In genomic region chr5:140564196-140565023, GRCh38 we compare ENCODE assay signal across 8 cellular contexts. TPM values are rescaled to one million over a fixed set of nuclear protein-coding genes. Genes with fewer than 3 reads are reported as not detected.
DNase-seq lines count a peak whose midpoint lies in the region; ATAC-seq and TF ChIP-seq lines count a peak whose summit lies in the region.

Gene APBB3, minus strand, starts transcription at chr5:140564598. Its CDS starts 353 bp downstream, at chr5:140564245.
A gene with protein sequence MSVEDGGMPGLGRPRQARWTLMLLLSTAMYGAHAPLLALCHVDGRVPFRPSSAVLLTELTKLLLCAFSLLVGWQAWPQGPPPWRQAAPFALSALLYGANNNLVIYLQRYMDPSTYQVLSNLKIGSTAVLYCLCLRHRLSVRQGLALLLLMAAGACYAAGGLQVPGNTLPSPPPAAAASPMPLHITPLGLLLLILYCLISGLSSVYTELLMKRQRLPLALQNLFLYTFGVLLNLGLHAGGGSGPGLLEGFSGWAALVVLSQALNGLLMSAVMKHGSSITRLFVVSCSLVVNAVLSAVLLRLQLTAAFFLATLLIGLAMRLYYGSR (plus strand): TSS chr5:140564828. CDS start chr5:140567170, 2,342 bp downstream.

- intact Hi-C loops in PC-9 (cut with micrococcal nuclease; ENCODE audit: unreplicated experiment) = loop anchor here (2.0 kb wide), 2 partner anchors 74 to 82 kb away; partner anchors contain the start of genes IK, NDUFA2 and TMCO6

- peak within 1 kb of the TSS; percentile 92 for H3K4me2 ChIP-seq in PC-9

- POLR2A ChIA-PET in PC-9 (lab: Charles Lee; ENCODE audit: unreplicated experiment) = interaction anchor here (0.6 kb wide), 2 partner anchors 68 to 171 kb away, joined by 3 to 34 read pairs; no protein-coding TSS in a partner anchor

- TF ChIP-seq RAD21 in Ishikawa (IDR thresholded peaks at IDR 0.05; ENCODE audit: low read depth) = no peak

- no peaks in the 10 kb centered on the region for H3F3A ChIP-seq in PC-9 (ENCODE audit: insufficient read depth, low read depth)

- H4K20me1 ChIP-seq in PC-9 (ENCODE audit: insufficient read depth) = no peaks in the 10 kb centered on the region

- no peaks in the 10 kb centered on the region for H3K36me3 ChIP-seq in PC-9 (ENCODE audit: low read depth)

- peaks cover 14% of the 10 kb centered on the region for H3K4me1 ChIP-seq in PC-9 (replicated peaks; ENCODE audit: insufficient read depth)

- no TSS peak for BruUV-seq in PC-9 (replicated peaks; lab: Mats Ljungman, UMichigan)

- H3K9me2 ChIP-seq in PC-9 (ENCODE audit: insufficient read depth) = no peaks in the 10 kb centered on the region

- peaks cover 21% of the 10 kb centered on the region for H3K79me2 ChIP-seq in PC-9 (ENCODE audit: low read depth)

- peak within 1 kb of the TSS; percentile 85 for H2AFZ ChIP-seq in PC-9

- ATAC-seq in GM21529 (IDR thresholded peaks at IDR 0.05; ENCODE audit: unreplicated experiment) = peak; percentile 88

- DNase-seq in DMS 273 treated with DMSO at 0.1 percent for 48 hours (lab: John Stamatoyannopoulos, UW) = peak; percentile 94
- DNase-seq in PC-9 = peak; percentile 87 to 92
- DNase-seq in activated T-cell treated with anti-CD3 and anti-CD28 coated beads, Interleukin-2, amount 50 U/mL, for 1 hour = peak; percentile 95
- DNase-seq in epithelial cell of proximal tubule (ENCODE audit: low read depth) = peak; percentile 83
- DNase-seq in mucosa of gallbladder (ENCODE audit: low spot score) = peak; percentile 98
- peak; percentile 90 to 97 for DNase-seq in stimulated activated CD8-positive, alpha-beta memory T cell treated with anti-CD3 and anti-CD28 coated beads, Interleukin-4, amount 100 ng/mL, for 4 hours (ENCODE audit: low read depth in 2 of 2, low spot score in 1 of 2)

- H3K9me3 ChIP-seq in PC-9 (ENCODE audit: insufficient read depth, low read depth) = no peaks in the 10 kb centered on the region

- no peak; the same call in 1 of the 2 replicates for TF ChIP-seq EP300 in Ishikawa (IDR thresholded peaks at IDR 0.05; ENCODE audit: borderline replicate concordance)

- CTCF ChIA-PET in PC-9 (lab: Charles Lee) = interaction anchor here (0.5 kb wide), 1 partner anchor 1054 kb away, joined by 3 read pairs; the partner anchor contains the start of gene DIAPH1

- H3K27ac ChIP-seq in PC-9 = peak within 1 kb of the TSS; percentile 56

- no peaks in the 10 kb centered on the region for H3K27me3 ChIP-seq in PC-9 (ENCODE audit: insufficient read depth, low read depth)

- H3K4me3 ChIP-seq in PC-9 (peak within 1 kb of the TSS; percentile 76), epithelial cell of proximal tubule (ENCODE audit: low read depth, low read length) (peak within 1 kb of the TSS; percentile 82)

- TF ChIP-seq CTCF in PC-9 (conservative IDR thresholded peaks at IDR 0.05) = no peak
- no peak for TF ChIP-seq CTCF in epithelial cell of proximal tubule (conservative IDR thresholded peaks at IDR 0.05; ENCODE audit: low read depth, low read length)

TF ChIP-seq in Ishikawa, 13 proteins besides CTCF, POLR2A, EP300 and RAD21:
- TF ChIP-seq TCF12 (IDR thresholded peaks at IDR 0.05; ENCODE audit: low read depth) = no peak; the same call in 1 of the 2 replicates
- no peak for TF ChIP-seq TEAD4 (IDR thresholded peaks at IDR 0.05)
- TF ChIP-seq MAX (IDR thresholded peaks at IDR 0.05) = peak; percentile 99
- TF ChIP-seq CREB1 (IDR thresholded peaks at IDR 0.05; ENCODE audit: low read depth) = peak; percentile 85
- TF ChIP-seq REST (IDR thresholded peaks at IDR 0.05; ENCODE audit: low read depth) = no peak
- peak; percentile 33; the same call in 1 of the 2 replicates for TF ChIP-seq EGR1 (IDR thresholded peaks at IDR 0.05)
- no peak for TF ChIP-seq ZBTB7A (IDR thresholded peaks at IDR 0.05; ENCODE audit: low read depth)
- no peak for TF ChIP-seq NFIC (IDR thresholded peaks at IDR 0.05)
- TF ChIP-seq USF1 (IDR thresholded peaks at IDR 0.05) = peak; percentile 94
- peak; percentile 82 for TF ChIP-seq TAF1 (IDR thresholded peaks at IDR 0.05; ENCODE audit: low read depth)
- TF ChIP-seq FOXM1 (IDR thresholded peaks at IDR 0.05; ENCODE audit: borderline replicate concordance, low read depth) = no peak; the same call in 1 of the 2 replicates
- TF ChIP-seq YY1 (IDR thresholded peaks at IDR 0.05; ENCODE audit: low read depth) = peak; percentile 98
- TF ChIP-seq CEBPB (IDR thresholded peaks at IDR 0.05) = no peak

RNA-seq across cellular contexts. Expression of gene APBB3, which starts in this region (rescaled TPM):
- total RNA-seq in PC-9 (2021) (23.4 and 26.0 TPM in 2 replicates), epithelial cell of proximal tubule (2.1 and 3.5 TPM in 2 replicates), mucosa of gallbladder (46.4 TPM)

RNA-seq across cellular contexts. Expression of the second gene that starts in this region (rescaled TPM):
- total RNA-seq in PC-9 (2021) (44.2 and 66.2 TPM in 2 replicates), epithelial cell of proximal tubule (61.8 TPM in 2 replicates), mucosa of gallbladder (73.8 TPM)

Comparison
In these comparisons a context has a peak if more than half of its experiments do, and no peak if none do; other contexts are left out.
1. Peak in every context shown above with its lines: DNase-seq, ATAC-seq, H3K4me3 ChIP-seq and H3K27ac ChIP-seq.